20 cellular contexts compared by ENCODE assay signal in genomic region chr7:84238611-84239010, GRCh38. TPM values are rescaled to one million over a fixed set of nuclear protein-coding genes. Genes with fewer than 3 reads are reported as not detected.
DNase-seq lines count a peak whose midpoint lies in the region; ATAC-seq and TF ChIP-seq lines count a peak whose summit lies in the region.
"Had no signal": no experiment of that assay in that cellular context is flagged by ENCODE, and none has a peak within 500 bp of the region (broad histone marks: within the 10 kb centered on the region; RNA-seq: fewer than 3 reads in every experiment).

No MANE protein-coding gene starts in this region.

- WGBS in GM23248 (ENCODE audit: low coverage in 1 of 2, low lambda C conversion rate in 2 of 2, missing lambda C conversion rate in 2 of 2), 2 experiments = 96 to 98% methylated on average over 7 of the region's 7 CpGs
- WGBS in prostate gland = 95% methylated on average over 7 of the region's 7 CpGs

- H3K4me2 ChIP-seq in GM23248 (ENCODE audit: unreplicated experiment) (no peak overlapping the region), PC-3 (ENCODE audit: low read length) (no peak overlapping the region)

- CTCF ChIA-PET in PC-3 (lab: Charles Lee) = no interaction called here

- 0 out of 2 replicates have a peak overlapping the region, but pooled peaks have one; percentile 72 for H3K27ac ChIP-seq in GM23248
- peak overlapping the region; percentile 100 for H3K27ac ChIP-seq in PC-3 (ENCODE audit: low read length)
- H3K27ac ChIP-seq in foreskin keratinocyte = peak overlapping the region; percentile 98
- H3K27ac ChIP-seq in prostate gland = no peak overlapping the region
- H3K27ac ChIP-seq: SJCRH30 had no signal

- no peak overlapping the region for H3K9ac ChIP-seq in GM23248
- peak overlapping the region; percentile 90 for H3K9ac ChIP-seq in PC-3 (ENCODE audit: low read length)

- no peak overlapping the region for H3K4me3 ChIP-seq in GM23248
- H3K4me3 ChIP-seq in PC-3 (ENCODE audit: low read length) = no peak overlapping the region
- no peak overlapping the region for H3K4me3 ChIP-seq in prostate gland
- H3K4me3 ChIP-seq: SJCRH30 had no signal

- no peaks in the 10 kb centered on the region for H3K27me3 ChIP-seq in GM23248 (replicated peaks; ENCODE audit: insufficient read depth)
- H3K27me3 ChIP-seq in PC-3 (ENCODE audit: low read length) = no peaks in the 10 kb centered on the region
- H3K27me3 ChIP-seq in foreskin keratinocyte = no peaks in the 10 kb centered on the region
- H3K27me3 ChIP-seq in prostate gland (replicated peaks; ENCODE audit: insufficient read depth) = no peaks in the 10 kb centered on the region
- H3K27me3 ChIP-seq: SJCRH30 had no signal

- TF ChIP-seq CTCF in PC-3 (conservative IDR thresholded peaks at IDR 0.05; ENCODE audit: low read depth, low read length) (no peak), foreskin keratinocyte (conservative IDR thresholded peaks at IDR 0.05) (no peak), prostate gland (IDR thresholded peaks at IDR 0.05) (no peak)

- POLR2A ChIA-PET in PC-3 (lab: Charles Lee; ENCODE audit: unreplicated experiment) = no interaction called here

- ATAC-seq in PC-3 (no peak), foreskin keratinocyte (no peak)
- ATAC-seq: HepG2, Panc1 had no signal

- H4K20me1 ChIP-seq in GM23248 (ENCODE audit: insufficient read depth) (no peaks in the 10 kb centered on the region), PC-3 (ENCODE audit: low read length) (no peaks in the 10 kb centered on the region)

- TF ChIP-seq POLR2A in prostate gland (IDR thresholded peaks at IDR 0.05) = no peak

- H3K79me2 ChIP-seq in GM23248 (ENCODE audit: insufficient read depth) (no peaks in the 10 kb centered on the region), PC-3 (ENCODE audit: low read length) (no peaks in the 10 kb centered on the region)

- DNase-seq in GM23248 (no peak), PC-3 (no peak), foreskin keratinocyte (no peak), GM03348 (ENCODE audit: low spot score) (no peak), prostate gland (ENCODE audit: low spot score) (no peak), AG08395 (ENCODE audit: low spot score) (no peak)
- DNase-seq in activated CD4-positive, alpha-beta T cell treated with anti-CD3 and anti-CD28 coated beads, Interleukin-2, amount 50 U/mL, for 4 hours = no peak
- DNase-seq: C1 segment of cervical spinal cord, DMS53, EL, H7, KG1, NCI-H1092 treated with DMSO at 0.1 percent for 48 hours, NCI-H1436 treated with DMSO at 0.1 percent for 48 hours, NCI-H1930, NCI-H2227 treated with DMSO at 0.1 percent for 48 hours, NCI-H510A, SJCRH30 had no signal

- intact Hi-C loops in PC-3 (cut with micrococcal nuclease) = loop anchor here (5.0 kb wide), 3 partner anchors 214 to 289 kb away; no protein-coding TSS in a partner anchor
- intact Hi-C loops in prostate gland (cut with DNase I) = no loop called here

- no peak overlapping the region for H2AFZ ChIP-seq in GM23248
- no peak overlapping the region for H2AFZ ChIP-seq in PC-3 (ENCODE audit: low read length)

- BruUV-seq in PC-3 (replicated peaks; lab: Mats Ljungman, UMichigan) = no TSS peak

- no peaks in the 10 kb centered on the region for H3K9me2 ChIP-seq in GM23248 (ENCODE audit: insufficient read depth)
- H3K9me2 ChIP-seq in PC-3 (replicated peaks; ENCODE audit: low read length) = no peaks in the 10 kb centered on the region

- H3K36me3 ChIP-seq in GM23248 (ENCODE audit: low read depth) (no peaks in the 10 kb centered on the region), PC-3 (ENCODE audit: low read depth, low read length) (no peaks in the 10 kb centered on the region), prostate gland (no peaks in the 10 kb centered on the region)
- H3K36me3 ChIP-seq: SJCRH30 had no signal

- H3F3A ChIP-seq in GM23248 (ENCODE audit: insufficient read depth) = peaks cover 25% of the 10 kb centered on the region
- H3F3A ChIP-seq in PC-3 (ENCODE audit: low read length, unreplicated experiment) = no peaks in the 10 kb centered on the region

- peaks cover 23% of the 10 kb centered on the region for H3K4me1 ChIP-seq in GM23248 (ENCODE audit: insufficient read depth)
- peaks cover 31% of the 10 kb centered on the region for H3K4me1 ChIP-seq in PC-3 (ENCODE audit: insufficient read depth, low read length)
- H3K4me1 ChIP-seq in foreskin keratinocyte = peaks cover 28% of the 10 kb centered on the region
- no peaks in the 10 kb centered on the region for H3K4me1 ChIP-seq in prostate gland (replicated peaks)
- H3K4me1 ChIP-seq: SJCRH30 had no signal

- no peaks in the 10 kb centered on the region for H3K9me3 ChIP-seq in GM23248 (ENCODE audit: low read depth)
- no peaks in the 10 kb centered on the region for H3K9me3 ChIP-seq in PC-3 (ENCODE audit: low read length)
- H3K9me3 ChIP-seq in prostate gland = no peaks in the 10 kb centered on the region
- H3K9me3 ChIP-seq: SJCRH30 had no signal

- in situ Hi-C loops in GM23248 (cut with MboI) = no loop called here

RNA-seq across cellular contexts. Expression of gene SEMA3A, which starts 44.0 kb away (rescaled TPM):
- 36.5 and 48.4 TPM in 2 replicates for total RNA-seq in GM23248 (2014; rRNA removed; shearing (Covaris generic))
- polyA plus RNA-seq in GM23248 (2016; fragmentation: Nextera tagmentation; extraction: Ambion mirVana) = 24.5 and 25.3 TPM in 2 replicates
- total RNA-seq in PC-3 (2014; rRNA removed) = 13.7 and 16.9 TPM in 2 replicates
- 3.2 and 4.6 TPM in 2 replicates for total RNA-seq in foreskin keratinocyte
- 0.66 and 1.0 TPM in 2 replicates for polyA plus RNA-seq in foreskin keratinocyte
- total RNA-seq in prostate gland = 1 to 10 TPM; 1.6 to 1.9 TPM

Comparison
In these comparisons a context has a peak if more than half of its experiments do, and no peak if none do; other contexts are left out.
1. H3K27ac ChIP-seq: peak in GM23248 (single experiment), PC-3 (single experiment) and foreskin keratinocyte (single experiment); none in prostate gland (0 of 2).